Comparison of ENCODE assay signal across 10 cellular contexts in genomic region chr5:81912933-81913332, GRCh38.
"Had no signal": no experiment of that assay in that cellular context is flagged by ENCODE, and none has a peak within 500 bp of the region (broad histone marks: within the 10 kb centered on the region; RNA-seq: fewer than 3 reads in every experiment).

No MANE protein-coding gene starts in this region.

- FAIRE-seq: H1, H54 had no signal

- ATAC-seq: GM23338, HCT116 had no signal

- H3K4me3 Mint-ChIP-seq: GM23338, H9, HFFc6 had no signal

- DNase-seq: GM23248, GOT3, H7, H9, HCEC 1CT, HFFc6 had no signal

- H3K9me3 Mint-ChIP-seq: GM23338, H9, HFFc6 had no signal

- H3K27ac Mint-ChIP-seq: GM23338, H9, HFFc6 had no signal
